ENCODE assay signal across 1 cellular context in the genomic region with DNA sequence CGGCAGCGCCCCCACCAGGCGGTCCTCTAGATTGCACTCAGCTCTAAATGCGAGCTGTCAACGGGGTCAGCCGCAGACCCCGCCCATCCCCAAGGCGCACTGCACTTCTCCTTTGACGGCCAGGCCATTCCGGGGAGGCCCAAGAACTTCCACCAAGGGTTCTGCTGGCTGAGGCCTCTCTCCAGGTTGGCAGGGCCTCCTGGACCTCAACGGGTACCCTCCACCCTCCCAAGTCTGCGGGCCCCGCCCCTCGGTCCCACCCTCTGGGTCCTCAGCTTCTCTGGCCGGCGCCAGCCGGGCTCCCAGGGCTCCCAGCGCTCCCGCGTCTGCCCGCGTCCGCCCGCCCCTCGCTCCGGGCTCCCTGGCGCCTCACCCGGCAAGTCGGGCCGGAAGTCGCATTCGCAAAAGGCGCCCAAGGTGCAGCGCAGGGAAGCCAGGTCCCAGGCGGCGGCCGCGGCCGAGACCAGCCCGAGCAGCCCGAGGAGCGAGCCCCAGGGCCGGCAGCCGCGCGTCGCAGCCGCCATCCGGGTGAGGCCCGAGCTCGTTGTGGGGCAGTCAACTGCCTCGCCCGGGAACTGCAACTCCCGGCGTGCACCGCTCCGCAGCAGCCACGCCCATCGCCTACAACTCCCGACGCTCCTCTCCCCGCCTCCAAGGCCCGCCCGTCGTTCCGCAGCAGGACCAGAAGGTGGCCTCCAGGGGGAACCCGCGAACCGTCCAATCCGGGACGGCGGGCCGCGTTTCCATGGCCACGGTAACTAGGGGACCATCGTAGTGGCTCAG.
TF ChIP-seq lines count a peak whose summit lies in the region.

A gene (minus strand): TSS at position 548 of the 783 bp plus-strand sequence. CDS start 24 bp downstream, at position 524.

TF ChIP-seq in K562, 482 proteins besides CTCF, POLR2A, EP300 and RAD21 (continued from another document):
- TF ChIP-seq, protein P1, sequence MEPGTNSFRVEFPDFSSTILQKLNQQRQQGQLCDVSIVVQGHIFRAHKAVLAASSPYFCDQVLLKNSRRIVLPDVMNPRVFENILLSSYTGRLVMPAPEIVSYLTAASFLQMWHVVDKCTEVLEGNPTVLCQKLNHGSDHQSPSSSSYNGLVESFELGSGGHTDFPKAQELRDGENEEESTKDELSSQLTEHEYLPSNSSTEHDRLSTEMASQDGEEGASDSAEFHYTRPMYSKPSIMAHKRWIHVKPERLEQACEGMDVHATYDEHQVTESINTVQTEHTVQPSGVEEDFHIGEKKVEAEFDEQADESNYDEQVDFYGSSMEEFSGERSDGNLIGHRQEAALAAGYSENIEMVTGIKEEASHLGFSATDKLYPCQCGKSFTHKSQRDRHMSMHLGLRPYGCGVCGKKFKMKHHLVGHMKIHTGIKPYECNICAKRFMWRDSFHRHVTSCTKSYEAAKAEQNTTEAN (CRISPR knock-in tag; IDR thresholded peaks at IDR 0.05) = 0 out of 2 replicates have a peak, but pooled peaks have one; percentile 12
- TF ChIP-seq EP400 (IDR thresholded peaks at IDR 0.05) (peak; percentile 66), HDGF (IDR thresholded peaks at IDR 0.05) (no peak)
